ENCODE assay signal across 1 cellular context in the genomic region with DNA sequence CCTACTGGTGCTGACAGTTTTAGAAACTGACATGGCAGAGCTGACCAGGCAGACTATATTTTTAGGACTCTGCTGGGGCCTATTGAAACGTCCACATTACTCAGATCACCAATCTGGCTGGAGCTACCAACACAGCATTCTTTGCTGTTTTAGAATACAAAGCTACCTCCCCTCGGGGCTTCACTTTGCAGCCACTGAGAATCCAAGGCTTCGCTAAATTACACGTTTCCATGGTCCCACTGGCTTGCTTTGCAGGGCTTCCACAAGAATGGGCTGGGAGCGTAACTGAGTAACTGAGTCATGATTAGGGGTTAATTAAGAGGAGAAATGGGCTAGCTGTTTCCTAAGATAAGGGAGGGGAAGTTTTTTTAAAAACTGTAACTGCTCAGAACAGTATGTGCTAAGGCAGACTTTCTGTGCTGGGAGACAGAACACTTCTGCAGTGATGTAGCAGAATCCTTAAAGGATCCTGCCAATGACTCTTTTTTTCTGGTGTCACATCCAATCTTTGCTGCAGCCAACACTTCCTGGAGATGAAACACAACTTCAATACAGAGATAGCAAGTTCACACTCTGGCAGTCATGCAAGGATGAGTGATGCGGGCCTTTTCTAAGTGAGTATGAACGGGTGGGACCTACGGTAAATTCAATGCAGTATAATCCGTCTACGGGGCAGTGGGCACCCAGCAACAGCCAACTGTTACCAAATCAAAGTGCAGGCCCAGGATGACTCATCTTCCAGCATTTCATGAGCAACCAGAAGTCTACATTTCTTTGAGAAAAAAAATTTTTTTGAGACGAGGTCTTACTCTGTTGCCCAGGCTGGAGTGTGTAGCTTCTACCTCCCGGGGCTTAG.
TF ChIP-seq lines count a peak whose summit lies in the region.

No MANE protein-coding gene starts in this region.

TF ChIP-seq in endothelial cell of umbilical vein, 7 proteins besides CTCF, POLR2A, EP300 and RAD21:
- TF ChIP-seq, protein P1, sequence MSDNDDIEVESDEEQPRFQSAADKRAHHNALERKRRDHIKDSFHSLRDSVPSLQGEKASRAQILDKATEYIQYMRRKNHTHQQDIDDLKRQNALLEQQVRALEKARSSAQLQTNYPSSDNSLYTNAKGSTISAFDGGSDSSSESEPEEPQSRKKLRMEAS (IDR thresholded peaks at IDR 0.05; ENCODE audit: insufficient read depth, insufficient read length) = no peak
- peak; percentile 77 for TF ChIP-seq GATA2 (IDR thresholded peaks at IDR 0.05; ENCODE audit: insufficient read depth, insufficient read length, low read depth, low read length)
- TF ChIP-seq JUN (IDR thresholded peaks at IDR 0.05; ENCODE audit: borderline replicate concordance, insufficient read depth, insufficient read length, low read depth) = peak; percentile 75
- TF ChIP-seq MYC (IDR thresholded peaks at IDR 0.05; ENCODE audit: low read depth, low read length) = no peak
- TF ChIP-seq POLR2AphosphoS5 (IDR thresholded peaks at IDR 0.05; ENCODE audit: insufficient read depth, low read depth, low read length) = peak; percentile 38
- peak; percentile 77 for TF ChIP-seq FOS (IDR thresholded peaks at IDR 0.05; ENCODE audit: borderline replicate concordance, insufficient read depth, low read length)
- no peak for TF ChIP-seq EZH2 (IDR thresholded peaks at IDR 0.05; ENCODE audit: borderline replicate concordance, low read depth, low read length, severe bottlenecking)
TF ChIP-seq in endothelial cell of umbilical vein: peak in this region for 4.
